ENCODE assay signal across 26 cellular contexts in genomic region chr2:110737783-110738182, GRCh38. TPM values are rescaled to one million over a fixed set of nuclear protein-coding genes. Genes with fewer than 3 reads are reported as not detected.
DNase-seq lines count a peak whose midpoint lies in the region; ATAC-seq, FAIRE-seq and TF ChIP-seq lines count a peak whose summit lies in the region.
"Had no signal": no experiment of that assay in that cellular context is flagged by ENCODE, and none has a peak within 500 bp of the region (broad histone marks: within the 10 kb centered on the region; RNA-seq: fewer than 3 reads in every experiment).

No MANE protein-coding gene starts in this region.

- H2BK20ac ChIP-seq in H1 (ENCODE audit: low read length) = no peak overlapping the region

- H2BK5ac ChIP-seq in H1 (ENCODE audit: low read depth, low read length) = no peak overlapping the region

- no peaks in the 10 kb centered on the region for H3K36me3 ChIP-seq in Caco-2 (ENCODE audit: control insufficient read depth, insufficient read depth, low read length)
- H3K36me3 ChIP-seq in KMS-11 (ENCODE audit: insufficient read depth) = no peaks in the 10 kb centered on the region
- H3K36me3 ChIP-seq in H1 (ENCODE audit: control insufficient read depth in 2 of 4, insufficient read depth in 4 of 4, low read length in 3 of 4) = no peaks in the 10 kb centered on the region
- H3K36me3 ChIP-seq in esophagus muscularis mucosa = no peaks in the 10 kb centered on the region
- no peaks in the 10 kb centered on the region for H3K36me3 ChIP-seq in heart left ventricle
- H3K36me3 ChIP-seq: BLaER1 had no signal

- H4K91ac ChIP-seq in H1 (replicated peaks; ENCODE audit: insufficient read length, low read length) = peak overlapping the region; percentile 29

- H3K9ac ChIP-seq in KMS-11 = no peak overlapping the region
- no peak overlapping the region for H3K9ac ChIP-seq in H1 (replicated peaks in 1 of 4; ENCODE audit: extremely low read depth in 1 of 4, low read depth in 3 of 4, low read length in 3 of 4)
- H3K9ac ChIP-seq: BLaER1 had no signal

- H3K27ac ChIP-seq in KMS-11 (peak overlapping the region; percentile 94; the same call in 1 of the 2 replicates), H1 (ENCODE audit: low read depth, low read length) (no peak overlapping the region), esophagus muscularis mucosa (replicated peaks in 1 of 4) (no peak overlapping the region), heart left ventricle (no peak overlapping the region)
- H3K27ac ChIP-seq: 22Rv1, BLaER1, C4-2B had no signal

- H3K18ac ChIP-seq in H1 (ENCODE audit: extremely low read depth, low read length) = no peak overlapping the region

- H4K8ac ChIP-seq in H1 (ENCODE audit: extremely low read depth, insufficient read depth, low read length) = no peak overlapping the region

- H3K56ac ChIP-seq in H1 (replicated peaks; ENCODE audit: insufficient read length, low read depth, low read length) = no peak overlapping the region

- peak overlapping the region; percentile 0 for H3K4me3 Mint-ChIP-seq in Caco-2 (ENCODE audit: unreplicated experiment)
- H3K4me3 Mint-ChIP-seq in activated T-helper 17 cell treated with anti-CD3 and anti-CD28 coated beads, Interleukin-2, amount 50 U/mL, for 72 hours = no peak overlapping the region
- H3K4me3 Mint-ChIP-seq: B cell; CD4-positive, CD25-positive, alpha-beta regulatory T cell; CD8-positive, alpha-beta T cell had no signal

- CTCF ChIA-PET in Caco-2 (lab: Charles Lee) (interaction anchor here (0.6 kb wide), 1 partner anchor 9 kb away, joined by 13 read pairs; no protein-coding TSS in a partner anchor), H1 (lab: Charles Lee; ENCODE audit: partially characterized antibody) (interaction anchor here (1.7 to 2.4 kb wide), 2 partner anchors 18 to 55 kb away, joined by 7 read pairs; no protein-coding TSS in a partner anchor)

- H2BK120ac ChIP-seq in H1 (replicated peaks; ENCODE audit: low read depth, low read length) = no peak overlapping the region

- no peak for ATAC-seq in heart left ventricle
- ATAC-seq in activated T-helper 17 cell treated with anti-CD3 and anti-CD28 coated beads, Interleukin-2, amount 50 U/mL, for 72 hours (replicated peaks) = no peak
- ATAC-seq: CD8-positive, alpha-beta T cell; HCT116 had no signal

- no peak overlapping the region for H3K4ac ChIP-seq in H1 (replicated peaks; ENCODE audit: insufficient read length, low read depth, low read length)

- H3K27me3 Mint-ChIP-seq in Caco-2 (ENCODE audit: insufficient read depth, unreplicated experiment) = no peaks in the 10 kb centered on the region
- peaks cover 76% of the 10 kb centered on the region for H3K27me3 Mint-ChIP-seq in activated T-helper 17 cell treated with anti-CD3 and anti-CD28 coated beads, Interleukin-2, amount 50 U/mL, for 72 hours

- H3K4me2 ChIP-seq in KMS-11 (peak overlapping the region; percentile 55), H1 (ENCODE audit: insufficient read depth in 1 of 2, low read depth in 2 of 2, low read length in 2 of 2) (no peak overlapping the region)
- H3K4me2 ChIP-seq: BLaER1 had no signal

- H2AFZ ChIP-seq in KMS-11 (ENCODE audit: low read depth) (no peak overlapping the region), H1 (ENCODE audit: low read length) (no peak overlapping the region)

- H4K20me1 ChIP-seq in KMS-11 (ENCODE audit: insufficient read depth) (no peaks in the 10 kb centered on the region), H1 (replicated peaks in 1 of 2; ENCODE audit: control insufficient read depth in 1 of 2, insufficient read depth in 2 of 2, low read length in 2 of 2) (peaks cover 0 to 12% of the 10 kb centered on the region in 2 experiments)
- H4K20me1 ChIP-seq: BLaER1 had no signal

- DNase-seq in Caco-2 (peak; percentile 36 to 52), H1 (ENCODE audit: low read depth in 1 of 2, low spot score in 2 of 2) (no peak), esophagus muscularis mucosa (ENCODE audit: extremely low spot score) (peak; percentile 39), heart left ventricle (no peak)
- no peak for DNase-seq in activated CD4-positive, alpha-beta T cell treated with anti-CD3 and anti-CD28 coated beads, Interleukin-2, amount 50 U/mL, for 1 hour
- DNase-seq: CD4-positive, CD25-positive, alpha-beta regulatory T cell; CD8-positive, alpha-beta T cell; DMS 273 treated with DMSO at 0.1 percent for 48 hours; DMS79; EL; GF-D8; GOT3; H7 had no signal

- peaks cover 2% of the 10 kb centered on the region for H3K79me1 ChIP-seq in H1 (ENCODE audit: low read depth, low read length)

- no TSS peak for BruUV-seq in Caco-2 (replicated peaks; lab: Mats Ljungman, UMichigan)

- 88% methylated on average over 2 of the region's 2 CpGs; no CpG with 5 or more reads in 1 of the 2 experiments for WGBS in H1 (ENCODE audit: extremely low coverage in 1 of 2, insufficient coverage in 1 of 2, insufficient read length in 1 of 2, insufficient replicate concordance in 2 of 2, low coverage in 1 of 2, low lambda C conversion rate in 2 of 2, missing lambda C conversion rate in 1 of 2), 2 experiments
- WGBS in esophagus muscularis mucosa = 100% methylated on average over 2 of the region's 2 CpGs
- WGBS in heart left ventricle, 4 donors = 68 to 76% (median 70%) methylated on average over 2 of the region's 2 CpGs

- no peak overlapping the region for H2AK5ac ChIP-seq in H1 (ENCODE audit: low read depth, low read length)

- no peak for TF ChIP-seq RAD21 in H1 (IDR thresholded peaks at IDR 0.05 in 1 of 2, conservative IDR thresholded peaks at IDR 0.05 in 1 of 2; ENCODE audit: low read depth in 2 of 2, low read length in 2 of 2)

- POLR2A ChIA-PET in Caco-2 (lab: Charles Lee) = interaction anchor here (1.1 kb wide), 1 partner anchor 60 kb away, joined by 4 read pairs; the partner anchor contains the start of gene BUB1
- POLR2A ChIA-PET in H1 (lab: Charles Lee; ENCODE audit: partially characterized antibody) = interaction anchor here (1.2 kb wide), 2 partner anchors 10 to 11 kb away, joined by 3 read pairs; no protein-coding TSS in a partner anchor

- no peak overlapping the region for H2BK15ac ChIP-seq in H1 (ENCODE audit: low read length)

- H3K27ac Mint-ChIP-seq in Caco-2 (ENCODE audit: unreplicated experiment) = no peak overlapping the region
- no peak overlapping the region for H3K27ac Mint-ChIP-seq in activated T-helper 17 cell treated with anti-CD3 and anti-CD28 coated beads, Interleukin-2, amount 50 U/mL, for 72 hours
- H3K27ac Mint-ChIP-seq: B cell; CD4-positive, CD25-positive, alpha-beta regulatory T cell; CD8-positive, alpha-beta T cell had no signal

- FAIRE-seq in H1 (lab: Jason Lieb, UNC) = no peak
- FAIRE-seq: A204.1, D721Med, GM12891, GM18507 had no signal

- H3K4me1 Mint-ChIP-seq in Caco-2 (ENCODE audit: low read depth, unreplicated experiment) = peaks cover 42% of the 10 kb centered on the region
- H3K4me1 Mint-ChIP-seq in activated T-helper 17 cell treated with anti-CD3 and anti-CD28 coated beads, Interleukin-2, amount 50 U/mL, for 72 hours = no peaks in the 10 kb centered on the region

- TF ChIP-seq POLR2A in H1 (IDR thresholded peaks at IDR 0.05; ENCODE audit: control extremely low read depth in 1 of 2, low read depth in 2 of 2, low read length in 2 of 2) (no peak), esophagus muscularis mucosa (IDR thresholded peaks at IDR 0.05; ENCODE audit: low read depth) (no peak), heart left ventricle (IDR thresholded peaks at IDR 0.05) (no peak)

- no peaks in the 10 kb centered on the region for H3K36me3 Mint-ChIP-seq in Caco-2 (ENCODE audit: insufficient read depth, unreplicated experiment)
- no peaks in the 10 kb centered on the region for H3K36me3 Mint-ChIP-seq in activated T-helper 17 cell treated with anti-CD3 and anti-CD28 coated beads, Interleukin-2, amount 50 U/mL, for 72 hours (ENCODE audit: low read depth)
- H3K36me3 Mint-ChIP-seq: CD8-positive, alpha-beta T cell had no signal

- H3K4me1 ChIP-seq in Caco-2 (peaks cover 54% of the 10 kb centered on the region), KMS-11 (ENCODE audit: low read depth, poor library complexity, severe bottlenecking) (peaks cover 92% of the 10 kb centered on the region), H1 (replicated peaks in 1 of 4; ENCODE audit: control insufficient read depth in 3 of 4, insufficient read depth in 4 of 4, low read length in 3 of 4) (peaks cover 0 to 20% (median 18%) of the 10 kb centered on the region in 4 experiments), esophagus muscularis mucosa (peaks cover 2 to 7% (median 4%) of the 10 kb centered on the region in 4 donors), heart left ventricle (peaks cover 0 to 5% (median 3%) of the 10 kb centered on the region in 12 donors)
- H3K4me1 ChIP-seq: BLaER1 had no signal

- H3K23ac ChIP-seq in H1 (ENCODE audit: insufficient read length) = no peak overlapping the region

- TF ChIP-seq CTCF in Caco-2 (IDR thresholded peaks at IDR 0.05; ENCODE audit: insufficient read depth in 1 of 2, low read depth in 1 of 2, low read length in 1 of 2, severe bottlenecking in 1 of 2, unreplicated experiment in 1 of 2) (no peak), KMS-11 (conservative IDR thresholded peaks at IDR 0.05; ENCODE audit: low read depth, low read length) (no peak), H1 (IDR thresholded peaks at IDR 0.05; ENCODE audit: control extremely low read depth in 1 of 3, insufficient read depth in 1 of 3, low read depth in 1 of 3, low read length in 3 of 3) (no peak), esophagus muscularis mucosa (IDR thresholded peaks at IDR 0.05) (no peak), heart left ventricle (IDR thresholded peaks at IDR 0.05) (no peak)

- no peaks in the 10 kb centered on the region for H3K9me3 ChIP-seq in Caco-2
- no peaks in the 10 kb centered on the region for H3K9me3 ChIP-seq in H1 (ENCODE audit: insufficient read depth in 2 of 2, low read depth in 1 of 2, low read length in 1 of 2)
- H3K9me3 ChIP-seq in esophagus muscularis mucosa = peaks cover 0 to 7% (median 2%) of the 10 kb centered on the region in 4 donors
- peaks cover 0 to 14% (median 0%) of the 10 kb centered on the region in 12 donors for H3K9me3 ChIP-seq in heart left ventricle

- H3K27me3 ChIP-seq in Caco-2 (replicated peaks; ENCODE audit: control insufficient read depth, insufficient read depth, low read length) (no peaks in the 10 kb centered on the region; the same call in 1 of the 2 replicates), KMS-11 (ENCODE audit: insufficient read depth, low read depth) (no peaks in the 10 kb centered on the region), H1 (replicated peaks in 1 of 4; ENCODE audit: control insufficient read depth in 3 of 4, extremely low read depth in 1 of 4, insufficient read depth in 3 of 4, low read length in 3 of 4) (peaks cover 0 to 3% (median 0%) of the 10 kb centered on the region in 4 experiments; a peak in 1 of 7 replicates), esophagus muscularis mucosa (peaks cover 1 to 71% (median 16%) of the 10 kb centered on the region in 4 donors), heart left ventricle (peaks cover 7 to 62% (median 27%) of the 10 kb centered on the region in 9 donors)

- H3K4me3 ChIP-seq in Caco-2 (ENCODE audit: low read depth, low read length) (no peak overlapping the region), KMS-11 (IDR thresholded peaks at IDR 0.05; ENCODE audit: insufficient read depth, low read depth, low read length) (no peak overlapping the region), H1 (ENCODE audit: extremely low read depth in 1 of 4, insufficient read depth in 2 of 4, low read depth in 3 of 4, low read length in 4 of 4) (no peak overlapping the region), esophagus muscularis mucosa (no peak overlapping the region), heart left ventricle (no peak overlapping the region)
- H3K4me3 ChIP-seq: BLaER1 had no signal

- H3K23me2 ChIP-seq in H1 (ENCODE audit: low read depth, low read length) = peaks cover 8% of the 10 kb centered on the region; the same call in 1 of the 2 replicates

- no peaks in the 10 kb centered on the region for H3K9me3 Mint-ChIP-seq in Caco-2 (ENCODE audit: unreplicated experiment)
- no peaks in the 10 kb centered on the region for H3K9me3 Mint-ChIP-seq in activated T-helper 17 cell treated with anti-CD3 and anti-CD28 coated beads, Interleukin-2, amount 50 U/mL, for 72 hours
- H3K9me3 Mint-ChIP-seq: CD8-positive, alpha-beta T cell had no signal

- H4K5ac ChIP-seq in H1 (ENCODE audit: insufficient read length, low read depth, low read length) = no peak overlapping the region

- no peak for TF ChIP-seq EP300 in H1 (IDR thresholded peaks at IDR 0.05; ENCODE audit: borderline replicate concordance in 1 of 2, low read depth in 2 of 2, low read length in 2 of 2)
- no peak for TF ChIP-seq EP300 in esophagus muscularis mucosa (IDR thresholded peaks at IDR 0.05)

- H2BK12ac ChIP-seq in H1 (ENCODE audit: low read depth, low read length) = 0 out of 2 replicates have a peak overlapping the region, but pooled peaks have one; percentile 3

- intact Hi-C loops in Caco-2 (cut with micrococcal nuclease; ENCODE audit: unreplicated experiment) = no loop called here
- intact Hi-C loops in esophagus muscularis mucosa (cut with DNase I) = no loop called here
- intact Hi-C loops in heart left ventricle (cut with DNase I) = no loop called here

- H3K79me2 ChIP-seq in KMS-11 (ENCODE audit: insufficient read depth, low read depth) = peaks cover 100% of the 10 kb centered on the region
- peaks cover 3 to 89% of the 10 kb centered on the region in 2 experiments for H3K79me2 ChIP-seq in H1 (ENCODE audit: control insufficient read depth in 1 of 2, insufficient read depth in 2 of 2, low read length in 2 of 2)

- no peak overlapping the region for H3K14ac ChIP-seq in H1 (ENCODE audit: insufficient read length)

RNA-seq across cellular contexts. Expression of gene ACOXL, which starts 5.4 kb away (rescaled TPM):
- 2.6 and 2.9 TPM in 2 replicates for total RNA-seq in Caco-2 (2022)
- total RNA-seq in H1 (2021; fragmentation: NEBNext Ultra II Directional; extraction: Animal tissue kit (Norgen Biotek cat#: 25700)) = 20.6 and 20.8 TPM in 2 replicates
- 11.4 and 13.6 TPM in 2 replicates for polyA plus RNA-seq in H1 (2011; rRNA removed)
- polyA plus RNA-seq in H1 (2011; cell fraction: cytosol; rRNA removed) = 18.2 TPM
- 17.3 TPM for polyA plus RNA-seq in H1 (2011; cell fraction: nucleus; rRNA removed)
- polyA plus RNA-seq in H1 (2012, experiment 1 of 2) = 16.1 to 22.6 TPM (median 18.9 TPM) in 4 replicates
- polyA plus RNA-seq in H1 (2012, experiment 2 of 2) = 8.3 TPM
- 4.6 TPM for polyA plus RNA-seq in H1 (2013, experiment 1 of 2)
- polyA plus RNA-seq in H1 (2013, experiment 2 of 2) = 4.5 TPM
- 20.9 and 23.8 TPM in 2 replicates for polyA minus RNA-seq in H1 (2011; rRNA and poly(A)+ RNA removed)
- 9.3 TPM for polyA minus RNA-seq in H1 (2011; cell fraction: cytosol; rRNA and poly(A)+ RNA removed)
- 54.1 TPM for polyA minus RNA-seq in H1 (2011; cell fraction: nucleus; rRNA and poly(A)+ RNA removed)
- total RNA-seq in esophagus muscularis mucosa = not detected
- under 1 TPM in 1 of 9 donors, not detected in 8; 0.25 TPM for total RNA-seq in heart left ventricle
- polyA plus RNA-seq in heart left ventricle = not detected
- under 1 TPM in 1 of 2 donors, not detected in 1; 0.34 TPM for total RNA-seq in activated T-helper 17 cell treated with anti-CD3 and anti-CD28 coated beads, Interleukin-2, amount 50 U/mL, for 72 hours
- total RNA-seq: B cell; CD4-positive, CD25-positive, alpha-beta regulatory T cell; CD8-positive, alpha-beta T cell; G401 had no signal
- polyA plus RNA-seq: AG04450 had no signal

RNA-seq across cellular contexts. Expression of gene BUB1, which starts 59.9 kb away (rescaled TPM):
- total RNA-seq in Caco-2 (2022) (59.1 and 60.7 TPM in 2 replicates), esophagus muscularis mucosa (1 to 10 TPM in 2 of 4 donors, under 1 TPM in 1, not detected in 1; 0.80 to 1.8 (median 1.1) TPM), heart left ventricle (1 to 10 TPM in 5 of 9 donors, under 1 TPM in 3, not detected in 1; 0.30 to 8.3 (median 1.1) TPM)
- 113 and 118 TPM in 2 replicates for total RNA-seq in H1 (2021; fragmentation: NEBNext Ultra II Directional; extraction: Animal tissue kit (Norgen Biotek cat#: 25700))
- polyA plus RNA-seq in H1 (2011; rRNA removed) (37.6 and 48.4 TPM in 2 replicates), heart left ventricle (under 1 TPM; 0.11 to 0.49 TPM)
- 89.1 TPM for polyA plus RNA-seq in H1 (2011; cell fraction: cytosol; rRNA removed)
- polyA plus RNA-seq in H1 (2011; cell fraction: nucleus; rRNA removed) = 57.3 TPM
- polyA plus RNA-seq in H1 (2012, experiment 1 of 2) = 65.3 to 112 TPM (median 80.1 TPM) in 4 replicates
- 6.6 TPM for polyA plus RNA-seq in H1 (2012, experiment 2 of 2)
- 62.9 TPM for polyA plus RNA-seq in H1 (2013, experiment 1 of 2)
- polyA plus RNA-seq in H1 (2013, experiment 2 of 2) = 65.5 TPM
- 162 and 180 TPM in 2 replicates for polyA minus RNA-seq in H1 (2011; rRNA and poly(A)+ RNA removed)
- 87.2 TPM for polyA minus RNA-seq in H1 (2011; cell fraction: cytosol; rRNA and poly(A)+ RNA removed)
- polyA minus RNA-seq in H1 (2011; cell fraction: nucleus; rRNA and poly(A)+ RNA removed) = 170 TPM
- 100 to 1,000 TPM in 1 of 2 donors, 10 to 100 TPM in 1; 94.7 to 103 TPM for total RNA-seq in activated T-helper 17 cell treated with anti-CD3 and anti-CD28 coated beads, Interleukin-2, amount 50 U/mL, for 72 hours

Comparison
In these comparisons a context has a peak if more than half of its experiments do, and no peak if none do; other contexts are left out.
1. DNase-seq: peak in Caco-2 (2 of 2) and esophagus muscularis mucosa (single experiment); none in H1 (0 of 2), heart left ventricle (0 of 5) and activated CD4-positive, alpha-beta T cell treated with anti-CD3 and anti-CD28 coated beads, Interleukin-2, amount 50 U/mL, for 1 hour (single experiment).